In the genomic region with DNA sequence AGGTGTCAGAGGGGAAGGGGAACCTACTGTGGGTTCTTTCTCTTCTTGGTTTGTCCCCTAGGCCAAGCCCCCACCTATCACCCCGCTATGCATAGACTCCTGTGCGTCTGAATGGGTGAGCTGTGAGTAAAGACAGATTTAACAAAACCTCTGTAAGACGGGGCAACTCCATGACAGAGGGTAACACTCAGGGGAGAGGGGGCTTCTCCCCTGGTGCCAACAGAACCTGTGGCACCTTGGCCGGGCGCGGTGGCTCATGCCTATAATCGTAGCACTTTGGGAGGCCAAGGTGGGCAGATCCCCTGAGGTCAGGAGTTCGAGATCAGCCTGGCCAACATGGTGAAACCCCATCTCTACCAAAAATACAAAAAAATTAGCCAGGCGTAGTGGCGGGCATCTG, we compare ENCODE assay signal across 21 cellular contexts. TPM values are rescaled to one million over a fixed set of nuclear protein-coding genes. Genes with fewer than 3 reads are reported as not detected.
"Had no signal": no experiment of that assay in that cellular context is flagged by ENCODE, and none has a peak within 500 bp of the region (broad histone marks: within the 10 kb centered on the region; RNA-seq: fewer than 3 reads in every experiment).

No MANE protein-coding gene starts in this region.

RNA-seq across cellular contexts. Expression of a gene that starts 6.2 kb away (rescaled TPM):
- total RNA-seq: left ventricle myocardium inferior, mesenteric fat pad, myocyte, neural crest cell, osteoblast, psoas muscle, sigmoid colon, tibial nerve had no signal
- polyA plus RNA-seq: naive thymus-derived CD8-positive, alpha-beta T cell; psoas muscle had no signal

RNA-seq across cellular contexts. Expression of a gene that starts 47.0 kb away (rescaled TPM):
- total RNA-seq: hepatocyte; kidney epithelial cell; left ventricle myocardium inferior; lower leg skin; lung; mesenteric fat pad; mucosa of descending colon; myocyte; naive thymus-derived CD8-positive, alpha-beta T cell; neural crest cell; osteoblast; posterior vena cava; psoas muscle; sigmoid colon; spleen; subcutaneous adipose tissue; suprapubic skin; tibial nerve; ureter; uterus had no signal
- polyA plus RNA-seq: hepatocyte; lung; naive thymus-derived CD8-positive, alpha-beta T cell; psoas muscle; sigmoid colon; small intestine; spleen had no signal
